ENCODE assay signal across 20 cellular contexts in the genomic region with DNA sequence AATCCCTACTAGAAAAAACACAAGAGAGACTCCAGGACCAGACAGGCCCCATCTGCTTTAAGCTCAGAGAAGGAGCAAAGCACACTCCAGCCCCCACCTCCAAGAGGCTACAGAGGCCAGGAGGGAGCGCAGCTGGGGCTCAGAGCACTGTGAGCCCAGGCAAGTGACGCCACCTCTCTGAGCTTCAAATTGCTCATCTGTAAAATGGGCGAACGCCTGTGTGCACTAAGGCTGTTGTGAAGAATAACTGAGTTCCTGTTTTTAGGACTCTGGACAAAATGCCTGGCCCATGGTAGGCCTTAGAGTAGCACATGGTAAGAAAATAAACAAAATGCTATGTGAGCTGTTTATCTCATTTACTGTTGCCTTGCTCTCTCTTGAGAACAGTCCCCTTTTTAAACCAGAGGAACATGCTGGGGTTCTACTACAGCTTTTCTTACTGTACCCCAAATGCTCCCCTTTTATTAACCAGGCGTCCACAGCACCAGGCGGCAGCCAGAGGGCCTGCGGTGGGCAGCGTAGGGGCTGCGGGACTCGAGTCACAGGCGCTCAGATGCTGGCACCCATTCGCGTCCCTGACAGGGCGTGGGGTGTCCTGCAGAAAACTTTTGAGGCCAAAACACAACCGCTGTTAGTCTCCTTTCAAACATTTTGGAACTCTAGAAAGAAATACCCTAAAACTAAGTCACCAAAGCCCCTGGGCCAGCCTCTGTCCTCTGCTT.
"Had no signal": no experiment of that assay in that cellular context is flagged by ENCODE, and none has a peak within 500 bp of the region (broad histone marks: within the 10 kb centered on the region; RNA-seq: fewer than 3 reads in every experiment).

No MANE protein-coding gene starts in this region.

- H3K27me3 Mint-ChIP-seq: IgD-negative memory B cell had no signal

- FAIRE-seq: RCC 7860 had no signal

- H3K4me2 ChIP-seq: SK-N-SH had no signal

- DNase-seq: KBM-7, MV-4-11, NCI-H1048, NCI-H1105, NCI-H1417, NCI-H1436 treated with DMSO at 0.1 percent for 48 hours, NCI-H1694, NCI-H187 treated with DMSO at 0.1 percent for 48 hours, NCI-H2029 treated with DMSO at 0.1 percent for 48 hours, NCI-H2171 treated with DMSO at 0.1 percent for 48 hours, NCI-H345, NCI-H446 treated with DMSO at 0.1 percent for 48 hours, NCI-H510A treated with DMSO at 0.1 percent for 48 hours, NCI-H526, SHP77, SK-N-SH, T-helper 1 cell had no signal

- H3K9ac ChIP-seq: SK-N-SH had no signal

- H3K9me3 Mint-ChIP-seq: IgD-negative memory B cell had no signal

- H3K4me3 Mint-ChIP-seq: IgD-negative memory B cell had no signal

- H3K27ac ChIP-seq: RWPE1 had no signal

- H3K9me2 ChIP-seq: SK-N-SH had no signal

- H3K9me3 ChIP-seq: SK-N-SH had no signal
